1 cellular context compared by ENCODE assay signal in the genomic region with DNA sequence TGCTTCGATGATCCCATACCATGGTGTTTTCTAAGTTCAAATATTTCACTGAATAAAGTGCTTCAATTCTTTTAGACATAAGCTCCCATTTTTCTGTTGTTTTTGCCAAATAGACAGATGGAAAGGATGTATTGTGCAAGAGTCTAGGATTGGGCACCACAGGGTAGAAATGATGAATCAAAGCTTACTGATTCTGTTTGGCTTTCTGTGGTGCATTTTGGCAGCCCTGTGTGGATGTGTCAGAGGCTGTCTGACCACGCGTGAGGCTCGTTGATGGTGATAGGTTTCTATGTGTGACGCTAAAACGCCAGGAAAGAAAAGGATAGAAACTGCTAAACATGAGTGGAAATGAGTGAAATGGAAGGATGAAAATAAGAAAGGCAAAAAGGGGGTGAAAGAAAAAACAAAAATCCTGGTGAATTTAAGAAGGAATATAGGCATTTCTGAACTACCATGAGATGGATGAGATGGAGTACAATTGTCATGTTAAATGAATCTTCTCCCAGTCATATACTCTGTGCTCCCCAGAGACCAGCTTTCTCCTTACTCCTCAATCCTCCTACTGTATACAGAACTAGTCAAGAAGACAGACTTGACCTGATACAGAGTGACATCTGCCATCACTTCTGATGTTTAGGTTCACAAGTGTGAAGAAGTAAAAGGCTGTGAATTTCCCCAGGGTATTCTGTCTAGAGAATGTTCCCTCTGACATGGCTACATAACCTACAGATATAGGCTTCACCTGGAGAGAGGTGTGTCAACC.
TF ChIP-seq lines count a peak whose summit lies in the region.

No MANE protein-coding gene starts in this region.

TF ChIP-seq in HepG2, 621 proteins besides CTCF, POLR2A, EP300 and RAD21:
- TF ChIP-seq ZNF646 (CRISPR knock-in tag; IDR thresholded peaks at IDR 0.05) (no peak), CEBPB (IDR thresholded peaks at IDR 0.05; ENCODE audit: borderline replicate concordance, low read depth, low read length) (peak; percentile 62)
